8 cellular contexts compared by ENCODE assay signal in the genomic region with DNA sequence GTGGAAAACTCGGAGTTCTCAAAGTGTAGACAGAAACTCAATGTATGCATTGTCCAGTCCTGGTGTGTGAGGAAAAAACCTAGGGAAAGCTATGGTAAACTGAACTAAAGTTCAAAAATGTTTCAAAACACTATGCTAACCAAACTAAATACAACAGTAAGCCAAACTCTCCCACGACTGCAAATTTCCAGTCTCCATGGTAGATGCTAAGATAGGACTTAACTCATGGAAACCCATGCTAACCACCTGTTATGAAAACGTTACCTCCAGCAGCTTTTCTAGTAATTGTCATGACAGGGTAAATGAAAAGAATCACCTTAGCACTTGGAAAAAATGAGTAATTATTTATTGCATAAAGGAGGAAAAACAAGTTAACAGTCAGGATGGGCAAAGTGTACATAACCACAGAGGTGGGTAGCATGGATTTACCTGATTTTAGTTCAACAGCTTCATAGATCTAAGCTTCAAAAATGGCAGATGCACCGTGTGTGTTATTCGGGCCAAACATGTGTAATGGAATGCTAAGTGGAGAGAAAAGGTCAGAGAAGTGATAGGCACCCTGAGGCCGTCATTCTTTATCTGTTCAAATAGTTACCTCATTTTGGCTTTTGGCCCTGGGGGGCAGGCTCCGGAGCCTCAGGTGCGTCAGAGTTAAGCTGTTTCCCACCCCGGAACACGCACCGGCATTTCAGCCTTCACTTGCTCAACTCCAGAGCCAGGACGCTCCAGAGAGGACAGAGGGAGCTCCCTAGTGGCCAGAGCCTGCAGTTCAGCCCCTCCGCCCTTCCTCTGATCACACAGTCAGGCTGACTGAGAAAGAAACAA.
DNase-seq lines count a peak whose midpoint lies in the region; ATAC-seq and TF ChIP-seq lines count a peak whose summit lies in the region.

No MANE protein-coding gene starts in this region.

- POLR2A ChIA-PET in RWPE1 (lab: Yijun Ruan, JAX; ENCODE audit: low non-redundant PET): no interaction called here

- DNase-seq in Jurkat, Clone E6-1 (ENCODE audit: low read depth, low spot score): peak; percentile 75
- DNase-seq in RWPE1 (ENCODE audit: low spot score) (peak; percentile 88), fibroblast of villous mesenchyme (ENCODE audit: low read depth) (peak; percentile 79), non-pigmented ciliary epithelial cell (ENCODE audit: low read depth) (peak; percentile 59)
- DNase-seq in activated T-helper 2 cell treated with anti-CD3 and anti-CD28 coated beads, Interferon-gamma antibody, Interleukin-2, Interleukin-4, amounts not matched to agents 10 μg/mL and 5 μg/mL and 100 μg/mL, durations not matched to agents 14 hours and 24 hours and 36 hours (ENCODE audit: low spot score): peak; percentile 80

- peak overlapping the region; percentile 23 for H3K4me3 Mint-ChIP-seq in activated T-helper 2 cell treated with anti-CD3 and anti-CD28 coated beads, Interferon-gamma antibody, Interleukin-2, Interleukin-4, amounts not matched to agents 10 μg/mL and 5 μg/mL and 100 μg/mL, durations not matched to agents 14 hours and 24 hours and 36 hours (ENCODE audit: low read depth)

- peaks cover 9% of the 10 kb centered on the region for H3K4me1 ChIP-seq in DOHH2 (ENCODE audit: control insufficient read depth, low read length)
- peaks cover 0 to 11% (median 7%) of the 10 kb centered on the region in 5 donors for H3K4me1 ChIP-seq in subcutaneous abdominal adipose tissue (ENCODE audit: control insufficient read depth in 5 of 5, insufficient read depth in 5 of 5, low read length in 5 of 5)

- H3K27ac ChIP-seq in DOHH2 (ENCODE audit: low read depth, low read length) (no peak overlapping the region), RWPE1 (no peak overlapping the region), subcutaneous abdominal adipose tissue (ENCODE audit: low read depth, low read length) (no peak overlapping the region)

- no peaks in the 10 kb centered on the region for H3K79me2 ChIP-seq in DOHH2 (ENCODE audit: control insufficient read depth, low read length)

- no peaks in the 10 kb centered on the region for H3F3A ChIP-seq in DOHH2 (ENCODE audit: control insufficient read depth, insufficient read depth)

- H3K36me3 ChIP-seq in DOHH2 (ENCODE audit: control insufficient read depth, low read length): no peaks in the 10 kb centered on the region
- peaks cover 0 to 7% (median 0%) of the 10 kb centered on the region in 5 donors for H3K36me3 ChIP-seq in subcutaneous abdominal adipose tissue (ENCODE audit: control insufficient read depth in 5 of 5, insufficient read depth in 5 of 5, low read length in 5 of 5)

- H4K20me1 ChIP-seq in DOHH2 (ENCODE audit: control insufficient read depth, insufficient read depth, low read depth, low read length): no peaks in the 10 kb centered on the region

- intact Hi-C loops in activated T-helper 2 cell treated with anti-CD3 and anti-CD28 coated beads, Interferon-gamma antibody, Interleukin-2, Interleukin-4, amounts not matched to agents 10 μg/mL and 5 μg/mL and 100 μg/mL, durations not matched to agents 14 hours and 24 hours and 36 hours (cut with micrococcal nuclease): loop anchor here (1.0 to 10.0 kb wide), 6 partner anchors 16 to 572 kb away; a partner anchor contains a TSS

- peak; percentile 100 for ATAC-seq in GM21737 (IDR thresholded peaks at IDR 0.05; ENCODE audit: unreplicated experiment)

- no peaks in the 10 kb centered on the region for H3K9me3 Mint-ChIP-seq in activated T-helper 2 cell treated with anti-CD3 and anti-CD28 coated beads, Interferon-gamma antibody, Interleukin-2, Interleukin-4, amounts not matched to agents 10 μg/mL and 5 μg/mL and 100 μg/mL, durations not matched to agents 14 hours and 24 hours and 36 hours

- H3K27me3 ChIP-seq in DOHH2 (ENCODE audit: control insufficient read depth, low read length): no peaks in the 10 kb centered on the region
- H3K27me3 ChIP-seq in subcutaneous abdominal adipose tissue (ENCODE audit: control insufficient read depth in 5 of 5, insufficient read depth in 4 of 5, low read length in 5 of 5): no peaks in the 10 kb centered on the region

- TF ChIP-seq CTCF in DOHH2 (IDR thresholded peaks at IDR 0.05; ENCODE audit: low read depth, low read length, poor library complexity, severe bottlenecking) (peak; percentile 96), RWPE1 (conservative IDR thresholded peaks at IDR 0.05; ENCODE audit: low read depth) (peak; percentile 87), fibroblast of villous mesenchyme (IDR thresholded peaks at IDR 0.05; ENCODE audit: insufficient read depth, low read depth, low read length) (peak; percentile 99)

- peak overlapping the region in 2 of 5 donors; percentile 6 to 60 for H3K9ac ChIP-seq in subcutaneous abdominal adipose tissue (ENCODE audit: low read length in 5 of 5)

- H3K4me3 ChIP-seq in DOHH2 (ENCODE audit: low read length): peak overlapping the region; percentile 47
- H3K4me3 ChIP-seq in Jurkat, Clone E6-1 (ENCODE audit: low read length): peak overlapping the region; percentile 21
- H3K4me3 ChIP-seq in fibroblast of villous mesenchyme (ENCODE audit: low read depth, low read length): peak overlapping the region; percentile 39
- peak overlapping the region; percentile 57 to 74 (median 64) for H3K4me3 ChIP-seq in subcutaneous abdominal adipose tissue (ENCODE audit: low read depth in 1 of 5, low read length in 5 of 5)

- H3K9me3 ChIP-seq in DOHH2 (ENCODE audit: control insufficient read depth, insufficient read depth, low read length) (no peaks in the 10 kb centered on the region), subcutaneous abdominal adipose tissue (ENCODE audit: control insufficient read depth in 5 of 5, low read length in 5 of 5) (no peaks in the 10 kb centered on the region)

- H3K4me1 Mint-ChIP-seq in activated T-helper 2 cell treated with anti-CD3 and anti-CD28 coated beads, Interferon-gamma antibody, Interleukin-2, Interleukin-4, amounts not matched to agents 10 μg/mL and 5 μg/mL and 100 μg/mL, durations not matched to agents 14 hours and 24 hours and 36 hours (ENCODE audit: low read depth): peaks cover 22% of the 10 kb centered on the region

- H3K36me3 Mint-ChIP-seq in activated T-helper 2 cell treated with anti-CD3 and anti-CD28 coated beads, Interferon-gamma antibody, Interleukin-2, Interleukin-4, amounts not matched to agents 10 μg/mL and 5 μg/mL and 100 μg/mL, durations not matched to agents 14 hours and 24 hours and 36 hours (ENCODE audit: low read depth): no peaks in the 10 kb centered on the region

- H3K9me2 ChIP-seq in DOHH2 (replicated peaks; ENCODE audit: control insufficient read depth, low read length): no peaks in the 10 kb centered on the region

- peaks cover 2% of the 10 kb centered on the region for H3K27me3 Mint-ChIP-seq in activated T-helper 2 cell treated with anti-CD3 and anti-CD28 coated beads, Interferon-gamma antibody, Interleukin-2, Interleukin-4, amounts not matched to agents 10 μg/mL and 5 μg/mL and 100 μg/mL, durations not matched to agents 14 hours and 24 hours and 36 hours (ENCODE audit: low read depth)

- H3K27ac Mint-ChIP-seq in activated T-helper 2 cell treated with anti-CD3 and anti-CD28 coated beads, Interferon-gamma antibody, Interleukin-2, Interleukin-4, amounts not matched to agents 10 μg/mL and 5 μg/mL and 100 μg/mL, durations not matched to agents 14 hours and 24 hours and 36 hours: peak overlapping the region; percentile 35

- CTCF ChIA-PET in RWPE1 (lab: Yijun Ruan, JAX): interaction anchor here (0.5 to 2.0 kb wide), 24 partner anchors 10 to 1536 kb away, joined by 3 to 19 read pairs (median 3); a partner anchor contains a TSS

- H3K4me2 ChIP-seq in DOHH2 (ENCODE audit: low read length): peak overlapping the region; percentile 53
